9 cellular contexts compared by ENCODE assay signal in the genomic region with DNA sequence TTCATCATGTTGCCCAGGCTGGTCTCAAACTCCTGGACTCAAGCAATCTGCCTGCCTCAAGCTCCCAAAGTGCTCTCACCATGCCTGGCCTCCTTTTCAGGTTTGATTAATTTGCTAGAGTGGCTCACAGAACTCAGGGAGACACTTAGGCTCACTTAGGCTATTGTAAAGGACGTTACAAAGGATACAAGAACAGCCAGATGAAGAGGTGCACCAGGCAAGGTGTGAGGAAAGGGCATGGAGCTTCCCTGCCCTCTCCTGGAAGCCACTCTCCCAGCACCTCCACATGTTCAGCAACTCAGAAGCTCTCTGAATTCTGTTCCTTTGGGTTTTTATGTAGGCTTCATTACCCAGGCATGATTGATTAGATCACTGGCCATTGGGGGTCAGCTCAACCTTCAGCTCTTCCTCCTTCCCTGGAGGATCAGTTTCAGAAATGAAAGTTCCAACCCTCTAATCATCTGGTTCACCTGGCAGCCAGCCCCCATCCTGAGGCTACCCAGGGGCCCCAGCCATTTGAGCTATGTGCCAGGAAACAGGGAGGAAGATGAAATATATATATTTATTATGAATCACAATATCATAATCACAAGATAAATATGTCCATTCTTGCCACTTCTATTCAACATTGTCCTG.
DNase-seq lines count a peak whose midpoint lies in the region; ATAC-seq and TF ChIP-seq lines count a peak whose summit lies in the region.
"Had no signal": no experiment of that assay in that cellular context is flagged by ENCODE, and none has a peak within 500 bp of the region (broad histone marks: within the 10 kb centered on the region; RNA-seq: fewer than 3 reads in every experiment).

No MANE protein-coding gene starts in this region.

- DNase-seq in activated CD8-positive, alpha-beta memory T cell treated with anti-CD3 and anti-CD28 coated beads, Interleukin-2, amount 50 U/mL, for 48 hours = peak; percentile 17
- no peak for DNase-seq in activated CD8-positive, alpha-beta memory T cell treated with anti-CD3 and anti-CD28 coated beads for 24 hours
- DNase-seq in left lobe of liver (ENCODE audit: low spot score) (peak; percentile 67), vagina (ENCODE audit: extremely low spot score in 2 of 2) (peak; percentile 56 to 72), NOMO-1 treated with DMSO at 0.1 percent for 48 hours (lab: John Stamatoyannopoulos, UW; ENCODE audit: unreplicated experiment) (no peak), NAMALWA (ENCODE audit: low spot score) (no peak)

- intact Hi-C loops in vagina (cut with DNase I) = loop anchor here (10.0 kb wide), 1 partner anchor 611 kb away; no protein-coding TSS in a partner anchor

- no peak for TF ChIP-seq POLR2A in vagina (IDR thresholded peaks at IDR 0.05)
- no peak for TF ChIP-seq POLR2A in GM18505 (IDR thresholded peaks at IDR 0.05; ENCODE audit: borderline replicate concordance, extremely low read depth, insufficient read depth, insufficient read length)

- H3K4me3 ChIP-seq in vagina = no peak overlapping the region

- H3K27ac ChIP-seq in vagina = no peak overlapping the region
- H3K27ac ChIP-seq: C4-2B had no signal

- H3K27ac Mint-ChIP-seq in brain = no peak overlapping the region

- no peaks in the 10 kb centered on the region for H3K27me3 ChIP-seq in vagina

- ATAC-seq in left lobe of liver (peak; percentile 100), GM18505 (IDR thresholded peaks at IDR 0.05; ENCODE audit: unreplicated experiment) (no peak)

- no peaks in the 10 kb centered on the region for H3K36me3 ChIP-seq in vagina

- H3K4me1 Mint-ChIP-seq in brain = peaks cover 13% of the 10 kb centered on the region

- no peaks in the 10 kb centered on the region for H3K36me3 Mint-ChIP-seq in brain

- peaks cover 6 to 8% (median 7%) of the 10 kb centered on the region in 5 experiments for H3K9me3 Mint-ChIP-seq in brain

- H3K4me1 ChIP-seq in vagina = peaks cover 10% of the 10 kb centered on the region

- no peak overlapping the region for H3K4me3 Mint-ChIP-seq in brain

- no peaks in the 10 kb centered on the region for H3K27me3 Mint-ChIP-seq in brain

- H3K9me3 ChIP-seq in vagina = no peaks in the 10 kb centered on the region

- TF ChIP-seq CTCF in brain (conservative IDR thresholded peaks at IDR 0.05) (peak; percentile 22 to 24), vagina (IDR thresholded peaks at IDR 0.05) (peak in 1 of 3 experiments; percentile 34)

Comparison
In these comparisons a context has a peak if more than half of its experiments do, and no peak if none do; other contexts are left out.
1. DNase-seq: peak in activated CD8-positive, alpha-beta memory T cell treated with anti-CD3 and anti-CD28 coated beads, Interleukin-2, amount 50 U/mL, for 48 hours (single experiment), left lobe of liver (single experiment) and vagina (2 of 2); none in activated CD8-positive, alpha-beta memory T cell treated with anti-CD3 and anti-CD28 coated beads for 24 hours (single experiment), NOMO-1 treated with DMSO at 0.1 percent for 48 hours (single experiment) and NAMALWA (single experiment).